Comparison of ENCODE assay signal across 22 cellular contexts in genomic region chr7:92292981-92293380, GRCh38. TPM values are rescaled to one million over a fixed set of nuclear protein-coding genes. Genes with fewer than 3 reads are reported as not detected.
DNase-seq lines count a peak whose midpoint lies in the region; FAIRE-seq and TF ChIP-seq lines count a peak whose summit lies in the region.
"Had no signal": no experiment of that assay in that cellular context is flagged by ENCODE, and none has a peak within 500 bp of the region (broad histone marks: within the 10 kb centered on the region; RNA-seq: fewer than 3 reads in every experiment).

No MANE protein-coding gene starts in this region.

- DNase-seq in NCI-H748 (lab: John Stamatoyannopoulos, UW; ENCODE audit: unreplicated experiment), result peak; percentile 5
- no peak for DNase-seq in NCI-H748 treated with DMSO at 0.1 percent for 48 hours (lab: John Stamatoyannopoulos, UW)
- DNase-seq in H9, result no peak
- DNase-seq in NCI-H82 (lab: John Stamatoyannopoulos, UW), result peak; percentile 73
- DNase-seq in NCI-H1436 (lab: John Stamatoyannopoulos, UW), result no peak
- no peak for DNase-seq in HTR-8/SVneo (ENCODE audit: insufficient read length, low spot score)
- no peak for DNase-seq in GM19238 (ENCODE audit: insufficient read length, low spot score)
- DNase-seq: 8988T; activated CD4-positive, alpha-beta T cell treated with anti-CD3 and anti-CD28 coated beads, Interleukin-2, amount 10 ng/mL, durations not matched to agents 7 days and 5 days; activated naive CD4-positive, alpha-beta T cell; GM23248; hypothalamus; MG63; midbrain; NCI-H2029; NCI-H510A; Peyer's patch; stimulated activated naive CD4-positive, alpha-beta T cell; transverse colon had no signal

- H3K4ac ChIP-seq in H9 (ENCODE audit: low read depth, low read length), result no peak overlapping the region

- H4K20me1 ChIP-seq in H9 (ENCODE audit: control insufficient read depth, insufficient read depth, insufficient read length), result no peaks in the 10 kb centered on the region

- no peak overlapping the region for H2AFZ ChIP-seq in H9 (ENCODE audit: low read length)
- H2AFZ ChIP-seq: GM23248 had no signal

- TF ChIP-seq CTCF in H9 (conservative IDR thresholded peaks at IDR 0.05) (no peak), nephron (IDR thresholded peaks at IDR 0.05; ENCODE audit: unreplicated experiment in 3 of 3) (no peak)

- H2BK20ac ChIP-seq in H9 (ENCODE audit: low read depth, low read length, poor library complexity, severe bottlenecking), result no peak overlapping the region

- H3K27me3 ChIP-seq in H9 (ENCODE audit: insufficient read depth, low read length), result no peaks in the 10 kb centered on the region
- H3K27me3 ChIP-seq: MG63, Peyer's patch, transverse colon had no signal

- H3K23ac ChIP-seq in H9 (ENCODE audit: insufficient read length, low read depth, low read length), result no peak overlapping the region

- H3K9me3 Mint-ChIP-seq in H9 (no peaks in the 10 kb centered on the region), nephron (peaks cover under 1% of the 10 kb centered on the region)

- H3K14ac ChIP-seq in H9 (ENCODE audit: insufficient read depth, low read length), result no peak overlapping the region

- H3K4me2 ChIP-seq in H9 (ENCODE audit: insufficient read depth, insufficient read length, low read length), result no peak overlapping the region

- FAIRE-seq in HTR-8/SVneo (lab: Jason Lieb, UNC), result no peak
- FAIRE-seq: astrocyte had no signal

- peaks cover 1% of the 10 kb centered on the region; the same call in 1 of the 2 replicates for H3K79me2 ChIP-seq in H9 (ENCODE audit: insufficient read depth, low read length)

- no peak overlapping the region for H3K9ac ChIP-seq in H9 (ENCODE audit: extremely low read depth, insufficient read length, low read length)
- H3K9ac ChIP-seq: GM23248 had no signal

- H3K18ac ChIP-seq in H9 (ENCODE audit: insufficient read length, low read depth, low read length), result no peak overlapping the region

- H2BK15ac ChIP-seq in H9 (ENCODE audit: low read depth, low read length), result no peak overlapping the region

- H2AK5ac ChIP-seq in H9 (ENCODE audit: insufficient read length, low read length), result no peak overlapping the region

- no peak overlapping the region for H3T11ph ChIP-seq in H9 (ENCODE audit: low read length)

- no peak overlapping the region for H4K5ac ChIP-seq in H9 (ENCODE audit: insufficient read length, low read depth, low read length)

- H3K27ac Mint-ChIP-seq in H9 (peak overlapping the region in 2 of 3 experiments; percentile 32 to 59; a peak in 1 of 7 replicates), nephron (peak overlapping the region in 2 of 3 experiments; percentile 0 to 1)
- H3K27ac Mint-ChIP-seq: activated CD4-positive, alpha-beta T cell treated with anti-CD3 and anti-CD28 coated beads, Interleukin-2, amount 10 ng/mL, durations not matched to agents 7 days and 5 days had no signal

- no peak overlapping the region for H4K91ac ChIP-seq in H9 (ENCODE audit: insufficient read length, low read depth, low read length)

- no peaks in the 10 kb centered on the region for H3K4me1 ChIP-seq in H9 (ENCODE audit: insufficient read depth, low read length)

- H3K79me1 ChIP-seq in H9 (ENCODE audit: insufficient read depth, low read depth, low read length, poor library complexity, severe bottlenecking), result no peaks in the 10 kb centered on the region

- H3K36me3 Mint-ChIP-seq in H9 (ENCODE audit: insufficient read depth in 1 of 3, low read depth in 3 of 3) (peaks cover 0 to 6% (median under 1%) of the 10 kb centered on the region in 3 experiments; a peak in 1 of 7 replicates), nephron (ENCODE audit: low read depth) (peaks cover 11% of the 10 kb centered on the region)

- H3K4me3 Mint-ChIP-seq in H9 (no peak overlapping the region), nephron (no peak overlapping the region)
- H3K4me3 Mint-ChIP-seq: activated CD4-positive, alpha-beta T cell treated with anti-CD3 and anti-CD28 coated beads, Interleukin-2, amount 10 ng/mL, durations not matched to agents 7 days and 5 days had no signal

- no peak overlapping the region for H2BK5ac ChIP-seq in H9 (ENCODE audit: insufficient read length, low read length)

- H4K8ac ChIP-seq in H9 (replicated peaks; ENCODE audit: insufficient read length, low read depth, low read length), result no peak overlapping the region

- H3K4me1 Mint-ChIP-seq in H9 (peaks cover 18 to 25% of the 10 kb centered on the region in 2 experiments), nephron (peaks cover 12% of the 10 kb centered on the region)

- no peaks in the 10 kb centered on the region for H3K9me3 ChIP-seq in H9 (ENCODE audit: control insufficient read depth, low read depth, low read length)
- H3K9me3 ChIP-seq: MG63, Peyer's patch, transverse colon had no signal

- H3K27me3 Mint-ChIP-seq in H9 (ENCODE audit: low read depth) (no peaks in the 10 kb centered on the region), nephron (ENCODE audit: low read depth) (no peaks in the 10 kb centered on the region)
- H3K27me3 Mint-ChIP-seq: activated CD4-positive, alpha-beta T cell treated with anti-CD3 and anti-CD28 coated beads, Interleukin-2, amount 10 ng/mL, durations not matched to agents 7 days and 5 days had no signal

- no peak overlapping the region for H2BK12ac ChIP-seq in H9 (ENCODE audit: insufficient read length, low read depth, low read length)

- H3K56ac ChIP-seq in H9 (ENCODE audit: insufficient read length, low read depth, low read length), result no peak overlapping the region

- H3K27ac ChIP-seq in H9 (ENCODE audit: insufficient read length, low read depth, low read length), result no peak overlapping the region
- H3K27ac ChIP-seq: C4-2B, GM23248 had no signal

- H3K23me2 ChIP-seq in H9 (ENCODE audit: insufficient read length, low read depth, low read length, poor library complexity, severe bottlenecking), result no peaks in the 10 kb centered on the region

- no CpG with 5 or more reads among the region's 3 CpGs for WGBS in H9 (ENCODE audit: extremely low coverage, insufficient read length, low lambda C conversion rate)

- H2BK120ac ChIP-seq in H9 (ENCODE audit: low read depth, low read length, poor library complexity, severe bottlenecking), result no peak overlapping the region

RNA-seq across cellular contexts. Expression of gene ANKIB1, which starts 47.2 kb away (rescaled TPM):
- 42.0 and 48.1 TPM in 2 replicates for total RNA-seq in H9 (2021)

RNA-seq across cellular contexts. Expression of gene KRIT1, which starts 47.3 kb away (rescaled TPM):
- total RNA-seq in H9 (2021), result 34.9 and 38.1 TPM in 2 replicates

Comparison
In these comparisons a context has a peak if more than half of its experiments do, and no peak if none do; other contexts are left out.
1. DNase-seq: peak in NCI-H748 (single experiment) and NCI-H82 (single experiment); none in NCI-H748 treated with DMSO at 0.1 percent for 48 hours (single experiment), H9 (single experiment), NCI-H1436 (single experiment), HTR-8/SVneo (single experiment) and GM19238 (single experiment).